In the genomic region with DNA sequence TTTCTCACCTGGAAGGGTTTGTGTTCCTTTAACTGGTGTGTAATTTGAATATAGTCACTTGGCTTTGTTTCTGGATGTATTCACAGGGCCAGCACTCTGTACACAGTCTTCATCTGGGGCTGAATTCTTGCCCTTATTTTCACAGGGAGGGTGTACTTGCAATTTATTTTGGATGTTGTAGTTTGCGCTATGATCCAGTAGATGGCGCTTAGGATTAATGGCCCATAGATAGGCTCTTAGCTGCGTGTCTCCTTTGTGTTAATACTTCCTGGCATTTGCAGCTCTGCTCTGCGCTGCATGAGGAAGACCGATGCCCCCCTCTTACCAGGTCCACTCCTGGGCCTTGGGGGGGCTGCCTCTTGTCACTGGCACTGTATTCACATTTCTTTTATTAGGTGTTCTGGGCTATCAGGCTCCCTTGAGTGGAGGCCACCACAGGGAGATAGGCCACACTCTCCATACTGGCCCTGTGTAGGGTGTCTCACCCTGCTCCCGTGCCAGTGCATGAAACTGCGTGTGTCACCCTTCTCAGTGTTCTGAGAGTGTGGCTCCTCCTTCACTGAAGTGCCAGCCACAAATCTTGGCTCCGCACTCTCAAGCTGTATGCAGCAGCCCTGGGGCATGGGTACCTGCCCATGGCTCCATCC, we compare ENCODE assay signal across 8 cellular contexts.
DNase-seq lines count a peak whose midpoint lies in the region; ATAC-seq and TF ChIP-seq lines count a peak whose summit lies in the region.

No MANE protein-coding gene starts in this region.

- H3K36me3 ChIP-seq in lung (ENCODE audit: control insufficient read depth in 2 of 2, insufficient read depth in 2 of 2, low read length in 2 of 2) = no peaks in the 10 kb centered on the region

- H3K9me3 ChIP-seq in lung (ENCODE audit: control insufficient read depth in 2 of 2, insufficient read depth in 1 of 2, low read length in 1 of 2) = no peaks in the 10 kb centered on the region

- TF ChIP-seq CTCF in GM13977 (IDR thresholded peaks at IDR 0.05; ENCODE audit: extremely low read depth, insufficient read depth, missing control alignments) = peak; percentile 71
- TF ChIP-seq CTCF in astrocyte of the spinal cord (IDR thresholded peaks at IDR 0.05; ENCODE audit: low read depth, low read length) = peak; percentile 65
- peak; percentile 35 for TF ChIP-seq CTCF in lung (IDR thresholded peaks at IDR 0.05; ENCODE audit: control extremely low read depth, extremely low read depth)

- H3K27ac ChIP-seq in lung (ENCODE audit: low read depth in 1 of 2, low read length in 1 of 2) = no peak overlapping the region

- 23 to 39% methylated on average over 8 of the region's 8 CpGs for WGBS in lung, 2 donors

- peak; percentile 85 for ATAC-seq in HG02678 (IDR thresholded peaks at IDR 0.05; ENCODE audit: unreplicated experiment)
- peak; percentile 71 for ATAC-seq in lung (ENCODE audit: insufficient read depth, low FRiP score)

- in situ Hi-C loops in GM13977 (cut with MboI; ENCODE audit: low pct_unique_long_range_greater_than_20kb, low sequenced_read_pairs, unreplicated experiment) (no loop called here), astrocyte of the spinal cord (cut with HindIII; ENCODE audit: low sequenced_read_pairs) (no loop called here)

- peak; percentile 26 for DNase-seq in COLO829 (ENCODE audit: low spot score)
- DNase-seq in GM13977 (ENCODE audit: low spot score) = peak; percentile 21
- peak; percentile 37 for DNase-seq in NCI-H146 treated with DMSO at 0.1 percent for 48 hours (lab: John Stamatoyannopoulos, UW; ENCODE audit: unreplicated experiment)
- DNase-seq in astrocyte of the spinal cord (ENCODE audit: low read depth, low spot score) = peak; percentile 41
- no peak for DNase-seq in lung (ENCODE audit: low spot score)
- no peak for DNase-seq in activated gamma-delta T cell treated with Interleukin-2 at 50 U/mL for 16 hours
- DNase-seq in activated CD4-positive, CD25-positive, alpha-beta regulatory T cell (lab: John Stamatoyannopoulos, UW) = no peak

- no peaks in the 10 kb centered on the region for H3K27me3 ChIP-seq in lung (ENCODE audit: control insufficient read depth, insufficient read depth)

- no peaks in the 10 kb centered on the region for H3K4me1 ChIP-seq in lung (ENCODE audit: control insufficient read depth in 2 of 2, insufficient read depth in 2 of 2, low read length in 2 of 2)

- H3K4me3 ChIP-seq in astrocyte of the spinal cord (ENCODE audit: low read depth, low read length) (no peak overlapping the region), lung (no peak overlapping the region)

Comparison
In these comparisons a context has a peak if more than half of its experiments do, and no peak if none do; other contexts are left out.
1. DNase-seq: peak in COLO829 (single experiment), GM13977 (single experiment), NCI-H146 treated with DMSO at 0.1 percent for 48 hours (single experiment) and astrocyte of the spinal cord (single experiment); none in lung (single experiment), activated gamma-delta T cell treated with Interleukin-2 at 50 U/mL for 16 hours (single experiment) and activated CD4-positive, CD25-positive, alpha-beta regulatory T cell (0 of 4).
2. Peak in every context shown above with its lines, with median percentiles within 50 percentile points of each other: CTCF ChIP-seq.